In the genomic region with DNA sequence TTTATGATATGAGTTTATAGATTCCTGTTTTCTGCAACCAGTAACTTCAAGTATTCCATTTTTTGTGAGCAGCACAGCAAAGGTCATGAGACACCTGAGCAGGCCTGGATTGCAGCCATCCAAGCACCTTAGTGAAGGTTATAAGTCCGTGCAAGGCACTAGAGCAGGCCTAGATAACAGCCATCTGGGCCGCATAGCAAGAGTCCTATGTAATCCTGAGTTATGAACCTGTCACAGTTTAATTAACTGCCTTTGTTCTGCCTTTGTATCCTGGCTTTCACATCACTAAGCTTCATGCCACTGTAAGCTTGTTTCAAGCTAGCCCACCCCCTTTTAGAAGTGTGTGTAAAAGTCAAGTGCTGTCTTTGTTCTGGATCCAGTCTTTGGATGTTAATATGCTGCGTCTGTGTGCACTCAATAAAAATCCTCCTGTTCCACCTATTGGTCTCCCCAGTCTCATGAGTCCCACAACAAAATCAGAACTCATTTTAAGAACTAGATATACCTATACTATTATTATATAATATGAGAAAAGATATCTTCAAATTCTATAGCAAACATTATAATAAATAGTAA, we compare ENCODE assay signal across 10 cellular contexts.
"Had no signal": no experiment of that assay in that cellular context is flagged by ENCODE, and none has a peak within 500 bp of the region (broad histone marks: within the 10 kb centered on the region; RNA-seq: fewer than 3 reads in every experiment).

No MANE protein-coding gene starts in this region.

- FAIRE-seq: H1, H54, HepG2 had no signal

- H3K27ac ChIP-seq: HL-60 had no signal

- H3K27ac Mint-ChIP-seq: GM23338, H9, HFFc6 had no signal

- ATAC-seq: GM23338, HepG2 had no signal

- H3K4me1 Mint-ChIP-seq: GM23338, H9, IgD-negative memory B cell had no signal

- H3K4me3 Mint-ChIP-seq: GM23338, H9, HFFc6, IgD-negative memory B cell had no signal

- H3K4me2 ChIP-seq: GM23338 had no signal

- H3K27me3 Mint-ChIP-seq: IgD-negative memory B cell had no signal

- DNase-seq: H9, HCEC 1CT, HFFc6, KBM-7 had no signal

- H2AFZ ChIP-seq: GM23338 had no signal

- H3K4me3 ChIP-seq: GM23338 had no signal

- H3K36me3 Mint-ChIP-seq: IgD-negative memory B cell had no signal
